In the genomic region with DNA sequence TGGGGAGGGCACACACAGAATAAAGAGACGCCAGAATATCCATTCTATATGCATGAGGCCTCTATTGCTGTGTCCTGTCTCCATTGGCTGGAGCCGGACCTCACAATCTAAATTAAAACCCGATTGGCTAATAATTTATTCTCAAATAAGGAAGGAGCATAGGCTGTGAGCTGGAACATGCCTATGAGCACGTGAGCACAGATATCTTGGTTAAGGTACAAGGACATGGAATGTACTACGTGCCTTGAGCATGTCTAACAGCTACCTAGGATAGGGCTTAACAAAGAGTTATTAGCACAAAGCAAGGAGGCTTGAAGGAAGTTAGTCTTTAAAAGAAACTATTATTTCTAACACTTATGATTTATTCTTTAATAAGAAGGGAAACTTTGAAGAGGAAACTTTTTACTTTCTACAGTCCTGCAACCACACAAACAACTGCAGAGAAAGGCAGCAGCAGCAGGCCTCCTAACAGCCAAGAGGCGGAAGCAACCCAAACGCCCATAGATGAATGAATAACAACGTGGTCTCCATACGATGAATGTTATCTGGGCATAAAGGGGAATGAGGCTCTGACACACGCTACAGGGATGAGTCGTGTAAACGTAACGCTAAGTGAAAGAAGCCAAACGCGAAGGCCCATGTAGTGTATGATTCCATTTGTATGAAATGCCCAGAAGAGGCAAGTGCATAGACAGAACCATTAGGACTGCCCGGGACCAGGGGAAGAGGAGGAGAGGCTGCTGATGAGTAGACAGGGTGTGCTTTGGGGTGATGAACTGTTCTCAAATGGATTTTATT, we compare ENCODE assay signal across 1 cellular context.
TF ChIP-seq lines count a peak whose summit lies in the region.

No MANE protein-coding gene starts in this region.

TF ChIP-seq in IMR-90, 13 proteins besides CTCF, POLR2A, EP300 and RAD21 (continued from another document):
- TF ChIP-seq, protein P1, sequence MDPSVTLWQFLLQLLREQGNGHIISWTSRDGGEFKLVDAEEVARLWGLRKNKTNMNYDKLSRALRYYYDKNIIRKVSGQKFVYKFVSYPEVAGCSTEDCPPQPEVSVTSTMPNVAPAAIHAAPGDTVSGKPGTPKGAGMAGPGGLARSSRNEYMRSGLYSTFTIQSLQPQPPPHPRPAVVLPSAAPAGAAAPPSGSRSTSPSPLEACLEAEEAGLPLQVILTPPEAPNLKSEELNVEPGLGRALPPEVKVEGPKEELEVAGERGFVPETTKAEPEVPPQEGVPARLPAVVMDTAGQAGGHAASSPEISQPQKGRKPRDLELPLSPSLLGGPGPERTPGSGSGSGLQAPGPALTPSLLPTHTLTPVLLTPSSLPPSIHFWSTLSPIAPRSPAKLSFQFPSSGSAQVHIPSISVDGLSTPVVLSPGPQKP (IDR thresholded peaks at IDR 0.05; ENCODE audit: borderline replicate concordance, low read depth, low read length), result no peak
- no peak for TF ChIP-seq BHLHE40 (IDR thresholded peaks at IDR 0.05; ENCODE audit: low read depth, low read length)
